Comparison of ENCODE assay signal across 1 cellular context in the genomic region with DNA sequence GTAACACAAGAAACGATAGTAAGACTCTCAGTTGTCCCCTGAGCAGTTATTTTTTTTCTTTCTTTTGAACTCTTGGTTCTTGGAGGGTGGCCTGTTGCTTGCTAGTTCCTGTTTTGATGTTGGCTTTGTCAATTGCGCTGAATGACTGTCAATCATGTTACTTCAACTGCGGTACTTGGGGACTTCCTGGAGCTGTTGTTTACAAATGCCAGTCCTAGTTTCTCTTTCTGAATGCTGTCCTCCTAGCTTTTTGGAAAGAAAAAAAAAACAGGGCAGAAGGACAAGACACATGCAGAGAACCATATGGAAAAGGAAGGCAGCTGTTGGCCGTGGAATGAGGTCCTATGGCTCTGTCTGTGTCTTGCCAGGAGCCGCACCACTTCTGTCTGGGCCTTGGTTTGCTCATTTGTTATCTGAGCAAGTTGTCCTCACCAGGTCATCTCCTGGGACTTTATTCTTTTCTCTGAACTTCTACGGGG.
TF ChIP-seq lines count a peak whose summit lies in the region.

No MANE protein-coding gene starts in this region.

TF ChIP-seq in K562, 482 proteins besides CTCF, POLR2A, EP300 and RAD21 (continued from another document):
- no peak for TF ChIP-seq SRSF7 (optimal IDR thresholded peaks at IDR 0.05; ENCODE audit: low read depth, low read length)
- TF ChIP-seq GATA2 (CRISPR knock-in tag; IDR thresholded peaks at IDR 0.05), result no peak
- TF ChIP-seq ZNF184 (CRISPR knock-in tag; IDR thresholded peaks at IDR 0.05), result no peak
- no peak for TF ChIP-seq CEBPZ (IDR thresholded peaks at IDR 0.05; ENCODE audit: borderline replicate concordance, low read depth, low read length)
- TF ChIP-seq, protein P1, sequence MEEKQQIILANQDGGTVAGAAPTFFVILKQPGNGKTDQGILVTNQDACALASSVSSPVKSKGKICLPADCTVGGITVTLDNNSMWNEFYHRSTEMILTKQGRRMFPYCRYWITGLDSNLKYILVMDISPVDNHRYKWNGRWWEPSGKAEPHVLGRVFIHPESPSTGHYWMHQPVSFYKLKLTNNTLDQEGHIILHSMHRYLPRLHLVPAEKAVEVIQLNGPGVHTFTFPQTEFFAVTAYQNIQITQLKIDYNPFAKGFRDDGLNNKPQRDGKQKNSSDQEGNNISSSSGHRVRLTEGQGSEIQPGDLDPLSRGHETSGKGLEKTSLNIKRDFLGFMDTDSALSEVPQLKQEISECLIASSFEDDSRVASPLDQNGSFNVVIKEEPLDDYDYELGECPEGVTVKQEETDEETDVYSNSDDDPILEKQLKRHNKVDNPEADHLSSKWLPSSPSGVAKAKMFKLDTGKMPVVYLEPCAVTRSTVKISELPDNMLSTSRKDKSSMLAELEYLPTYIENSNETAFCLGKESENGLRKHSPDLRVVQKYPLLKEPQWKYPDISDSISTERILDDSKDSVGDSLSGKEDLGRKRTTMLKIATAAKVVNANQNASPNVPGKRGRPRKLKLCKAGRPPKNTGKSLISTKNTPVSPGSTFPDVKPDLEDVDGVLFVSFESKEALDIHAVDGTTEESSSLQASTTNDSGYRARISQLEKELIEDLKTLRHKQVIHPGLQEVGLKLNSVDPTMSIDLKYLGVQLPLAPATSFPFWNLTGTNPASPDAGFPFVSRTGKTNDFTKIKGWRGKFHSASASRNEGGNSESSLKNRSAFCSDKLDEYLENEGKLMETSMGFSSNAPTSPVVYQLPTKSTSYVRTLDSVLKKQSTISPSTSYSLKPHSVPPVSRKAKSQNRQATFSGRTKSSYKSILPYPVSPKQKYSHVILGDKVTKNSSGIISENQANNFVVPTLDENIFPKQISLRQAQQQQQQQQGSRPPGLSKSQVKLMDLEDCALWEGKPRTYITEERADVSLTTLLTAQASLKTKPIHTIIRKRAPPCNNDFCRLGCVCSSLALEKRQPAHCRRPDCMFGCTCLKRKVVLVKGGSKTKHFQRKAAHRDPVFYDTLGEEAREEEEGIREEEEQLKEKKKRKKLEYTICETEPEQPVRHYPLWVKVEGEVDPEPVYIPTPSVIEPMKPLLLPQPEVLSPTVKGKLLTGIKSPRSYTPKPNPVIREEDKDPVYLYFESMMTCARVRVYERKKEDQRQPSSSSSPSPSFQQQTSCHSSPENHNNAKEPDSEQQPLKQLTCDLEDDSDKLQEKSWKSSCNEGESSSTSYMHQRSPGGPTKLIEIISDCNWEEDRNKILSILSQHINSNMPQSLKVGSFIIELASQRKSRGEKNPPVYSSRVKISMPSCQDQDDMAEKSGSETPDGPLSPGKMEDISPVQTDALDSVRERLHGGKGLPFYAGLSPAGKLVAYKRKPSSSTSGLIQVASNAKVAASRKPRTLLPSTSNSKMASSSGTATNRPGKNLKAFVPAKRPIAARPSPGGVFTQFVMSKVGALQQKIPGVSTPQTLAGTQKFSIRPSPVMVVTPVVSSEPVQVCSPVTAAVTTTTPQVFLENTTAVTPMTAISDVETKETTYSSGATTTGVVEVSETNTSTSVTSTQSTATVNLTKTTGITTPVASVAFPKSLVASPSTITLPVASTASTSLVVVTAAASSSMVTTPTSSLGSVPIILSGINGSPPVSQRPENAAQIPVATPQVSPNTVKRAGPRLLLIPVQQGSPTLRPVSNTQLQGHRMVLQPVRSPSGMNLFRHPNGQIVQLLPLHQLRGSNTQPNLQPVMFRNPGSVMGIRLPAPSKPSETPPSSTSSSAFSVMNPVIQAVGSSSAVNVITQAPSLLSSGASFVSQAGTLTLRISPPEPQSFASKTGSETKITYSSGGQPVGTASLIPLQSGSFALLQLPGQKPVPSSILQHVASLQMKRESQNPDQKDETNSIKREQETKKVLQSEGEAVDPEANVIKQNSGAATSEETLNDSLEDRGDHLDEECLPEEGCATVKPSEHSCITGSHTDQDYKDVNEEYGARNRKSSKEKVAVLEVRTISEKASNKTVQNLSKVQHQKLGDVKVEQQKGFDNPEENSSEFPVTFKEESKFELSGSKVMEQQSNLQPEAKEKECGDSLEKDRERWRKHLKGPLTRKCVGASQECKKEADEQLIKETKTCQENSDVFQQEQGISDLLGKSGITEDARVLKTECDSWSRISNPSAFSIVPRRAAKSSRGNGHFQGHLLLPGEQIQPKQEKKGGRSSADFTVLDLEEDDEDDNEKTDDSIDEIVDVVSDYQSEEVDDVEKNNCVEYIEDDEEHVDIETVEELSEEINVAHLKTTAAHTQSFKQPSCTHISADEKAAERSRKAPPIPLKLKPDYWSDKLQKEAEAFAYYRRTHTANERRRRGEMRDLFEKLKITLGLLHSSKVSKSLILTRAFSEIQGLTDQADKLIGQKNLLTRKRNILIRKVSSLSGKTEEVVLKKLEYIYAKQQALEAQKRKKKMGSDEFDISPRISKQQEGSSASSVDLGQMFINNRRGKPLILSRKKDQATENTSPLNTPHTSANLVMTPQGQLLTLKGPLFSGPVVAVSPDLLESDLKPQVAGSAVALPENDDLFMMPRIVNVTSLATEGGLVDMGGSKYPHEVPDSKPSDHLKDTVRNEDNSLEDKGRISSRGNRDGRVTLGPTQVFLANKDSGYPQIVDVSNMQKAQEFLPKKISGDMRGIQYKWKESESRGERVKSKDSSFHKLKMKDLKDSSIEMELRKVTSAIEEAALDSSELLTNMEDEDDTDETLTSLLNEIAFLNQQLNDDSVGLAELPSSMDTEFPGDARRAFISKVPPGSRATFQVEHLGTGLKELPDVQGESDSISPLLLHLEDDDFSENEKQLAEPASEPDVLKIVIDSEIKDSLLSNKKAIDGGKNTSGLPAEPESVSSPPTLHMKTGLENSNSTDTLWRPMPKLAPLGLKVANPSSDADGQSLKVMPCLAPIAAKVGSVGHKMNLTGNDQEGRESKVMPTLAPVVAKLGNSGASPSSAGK (IDR thresholded peaks at IDR 0.05), result no peak
- no peak for TF ChIP-seq CBX3 (IDR thresholded peaks at IDR 0.05; ENCODE audit: borderline replicate concordance in 1 of 2, low read length in 2 of 2)
- TF ChIP-seq ZNF263 (CRISPR knock-in tag; IDR thresholded peaks at IDR 0.05; ENCODE audit: borderline replicate concordance), result no peak
- no peak for TF ChIP-seq USF2 (CRISPR knock-in tag; IDR thresholded peaks at IDR 0.05)
- no peak for TF ChIP-seq ZNF239 (CRISPR knock-in tag; IDR thresholded peaks at IDR 0.05)
- no peak for TF ChIP-seq SP1 (CRISPR knock-in tag; IDR thresholded peaks at IDR 0.05)
- no peak for TF ChIP-seq KDM1A (IDR thresholded peaks at IDR 0.05)
- TF ChIP-seq, protein P2, sequence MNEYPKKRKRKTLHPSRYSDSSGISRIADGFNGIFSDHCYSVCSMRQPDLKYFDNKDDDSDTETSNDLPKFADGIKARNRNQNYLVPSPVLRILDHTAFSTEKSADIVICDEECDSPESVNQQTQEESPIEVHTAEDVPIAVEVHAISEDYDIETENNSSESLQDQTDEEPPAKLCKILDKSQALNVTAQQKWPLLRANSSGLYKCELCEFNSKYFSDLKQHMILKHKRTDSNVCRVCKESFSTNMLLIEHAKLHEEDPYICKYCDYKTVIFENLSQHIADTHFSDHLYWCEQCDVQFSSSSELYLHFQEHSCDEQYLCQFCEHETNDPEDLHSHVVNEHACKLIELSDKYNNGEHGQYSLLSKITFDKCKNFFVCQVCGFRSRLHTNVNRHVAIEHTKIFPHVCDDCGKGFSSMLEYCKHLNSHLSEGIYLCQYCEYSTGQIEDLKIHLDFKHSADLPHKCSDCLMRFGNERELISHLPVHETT (CRISPR knock-in tag; conservative IDR thresholded peaks at IDR 0.05 in 1 of 2, IDR thresholded peaks at IDR 0.05 in 1 of 2), result no peak
- peak; percentile 75 for TF ChIP-seq ELF1 (tag; IDR thresholded peaks at IDR 0.05)
- TF ChIP-seq THRAP3 (IDR thresholded peaks at IDR 0.05; ENCODE audit: borderline replicate concordance), result no peak
- TF ChIP-seq NFATC3 (IDR thresholded peaks at IDR 0.05), result no peak
- peak; percentile 22; the same call in 1 of the 2 replicates for TF ChIP-seq SPI1 (IDR thresholded peaks at IDR 0.05; ENCODE audit: borderline replicate concordance, low read depth, low read length)
- TF ChIP-seq CCAR2 (IDR thresholded peaks at IDR 0.05; ENCODE audit: low read depth, low read length), result no peak
- TF ChIP-seq KDM4B (IDR thresholded peaks at IDR 0.05; ENCODE audit: borderline replicate concordance in 2 of 2, low read depth in 1 of 2), result no peak
- TF ChIP-seq HDGF (IDR thresholded peaks at IDR 0.05), result no peak
- TF ChIP-seq CSDE1 (IDR thresholded peaks at IDR 0.05), result no peak
- no peak for TF ChIP-seq ZNF436 (CRISPR knock-in tag; IDR thresholded peaks at IDR 0.05)
- no peak for TF ChIP-seq KHSRP (IDR thresholded peaks at IDR 0.05)
- TF ChIP-seq HSF4 (CRISPR knock-in tag; IDR thresholded peaks at IDR 0.05; ENCODE audit: borderline replicate concordance), result no peak
- TF ChIP-seq CHAMP1 (IDR thresholded peaks at IDR 0.05), result no peak
- TF ChIP-seq, protein P3, sequence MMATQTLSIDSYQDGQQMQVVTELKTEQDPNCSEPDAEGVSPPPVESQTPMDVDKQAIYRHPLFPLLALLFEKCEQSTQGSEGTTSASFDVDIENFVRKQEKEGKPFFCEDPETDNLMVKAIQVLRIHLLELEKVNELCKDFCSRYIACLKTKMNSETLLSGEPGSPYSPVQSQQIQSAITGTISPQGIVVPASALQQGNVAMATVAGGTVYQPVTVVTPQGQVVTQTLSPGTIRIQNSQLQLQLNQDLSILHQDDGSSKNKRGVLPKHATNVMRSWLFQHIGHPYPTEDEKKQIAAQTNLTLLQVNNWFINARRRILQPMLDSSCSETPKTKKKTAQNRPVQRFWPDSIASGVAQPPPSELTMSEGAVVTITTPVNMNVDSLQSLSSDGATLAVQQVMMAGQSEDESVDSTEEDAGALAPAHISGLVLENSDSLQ (IDR thresholded peaks at IDR 0.05), result peak; percentile 98
- 0 out of 4 replicates have a peak, but pooled peaks of 1 of the 2 experiments have one; percentile 8 for TF ChIP-seq NRF1 (conservative IDR thresholded peaks at IDR 0.05 in 1 of 2, IDR thresholded peaks at IDR 0.05 in 1 of 2)
- 0 out of 2 replicates have a peak, but pooled peaks have one; percentile 39 for TF ChIP-seq CXXC5 (CRISPR knock-in tag; IDR thresholded peaks at IDR 0.05)
- TF ChIP-seq SMAD2 (IDR thresholded peaks at IDR 0.05; ENCODE audit: low read depth, low read length), result no peak
- TF ChIP-seq STAT5A (IDR thresholded peaks at IDR 0.05; ENCODE audit: borderline replicate concordance, low read length), result no peak
- TF ChIP-seq, protein P4, sequence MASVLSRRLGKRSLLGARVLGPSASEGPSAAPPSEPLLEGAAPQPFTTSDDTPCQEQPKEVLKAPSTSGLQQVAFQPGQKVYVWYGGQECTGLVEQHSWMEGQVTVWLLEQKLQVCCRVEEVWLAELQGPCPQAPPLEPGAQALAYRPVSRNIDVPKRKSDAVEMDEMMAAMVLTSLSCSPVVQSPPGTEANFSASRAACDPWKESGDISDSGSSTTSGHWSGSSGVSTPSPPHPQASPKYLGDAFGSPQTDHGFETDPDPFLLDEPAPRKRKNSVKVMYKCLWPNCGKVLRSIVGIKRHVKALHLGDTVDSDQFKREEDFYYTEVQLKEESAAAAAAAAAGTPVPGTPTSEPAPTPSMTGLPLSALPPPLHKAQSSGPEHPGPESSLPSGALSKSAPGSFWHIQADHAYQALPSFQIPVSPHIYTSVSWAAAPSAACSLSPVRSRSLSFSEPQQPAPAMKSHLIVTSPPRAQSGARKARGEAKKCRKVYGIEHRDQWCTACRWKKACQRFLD (CRISPR knock-in tag; IDR thresholded peaks at IDR 0.05), result peak; percentile 65
- no peak for TF ChIP-seq HDAC6 (IDR thresholded peaks at IDR 0.05; ENCODE audit: low read depth, low read length)
- no peak for TF ChIP-seq THAP7 (CRISPR knock-in tag; IDR thresholded peaks at IDR 0.05)
